Comparison of ENCODE assay signal across 8 cellular contexts in the genomic region with DNA sequence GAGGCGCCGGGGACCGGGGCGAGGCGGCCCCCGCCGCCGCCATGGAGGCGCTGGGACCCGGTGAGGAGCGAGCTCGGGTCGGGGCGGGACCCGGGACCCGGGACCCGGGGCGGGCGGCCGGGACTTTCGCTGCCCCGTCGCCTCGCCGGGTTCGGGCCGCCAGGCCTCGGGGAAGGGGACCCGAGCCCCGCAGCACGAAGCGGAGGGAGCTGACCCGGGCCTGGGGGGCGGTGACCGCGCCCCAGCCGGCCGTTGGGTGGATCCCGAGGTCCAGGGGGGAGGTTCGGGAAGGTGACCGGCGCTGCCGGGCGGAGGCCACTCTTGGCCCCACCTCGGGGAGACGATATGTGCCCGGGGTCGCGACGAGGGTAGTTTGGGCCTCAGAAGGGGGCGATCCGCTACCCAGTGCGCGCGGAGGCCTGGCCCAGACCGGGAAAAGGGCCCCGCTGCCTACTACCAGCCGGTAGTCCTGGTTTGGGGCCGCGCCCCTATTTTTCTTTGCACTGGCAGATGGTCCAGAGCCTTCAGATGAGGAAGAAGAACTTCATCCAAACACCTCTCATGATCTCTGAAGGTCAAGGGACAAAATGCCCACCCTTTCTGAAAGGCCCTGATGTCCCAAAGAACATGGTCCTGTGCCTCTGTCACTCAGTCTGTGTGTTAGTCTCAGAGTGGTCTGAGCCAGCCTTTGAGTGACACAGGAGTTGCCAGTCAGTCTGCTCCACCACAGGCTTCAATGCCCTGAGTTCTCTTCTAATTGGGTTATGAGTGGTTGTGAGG. TPM values are rescaled to one million over a fixed set of nuclear protein-coding genes. Genes with fewer than 3 reads are reported as not detected.
DNase-seq lines count a peak whose midpoint lies in the region; ATAC-seq, FAIRE-seq and TF ChIP-seq lines count a peak whose summit lies in the region.

No MANE protein-coding gene starts in this region.

- H2AFZ ChIP-seq in H1 (ENCODE audit: low read length), result no peak overlapping the region

- no peak overlapping the region for H2BK5ac ChIP-seq in H1 (ENCODE audit: low read depth, low read length)

- H3K4me1 ChIP-seq in H1 (replicated peaks in 1 of 4; ENCODE audit: control insufficient read depth in 3 of 4, insufficient read depth in 4 of 4, low read length in 3 of 4) (peaks cover 0 to 3% (median 0%) of the 10 kb centered on the region in 4 experiments; a peak in 1 of 7 replicates), lower lobe of right lung (peaks cover 51% of the 10 kb centered on the region)

- H3K4ac ChIP-seq in H1 (replicated peaks; ENCODE audit: insufficient read length, low read depth, low read length), result no peak overlapping the region

- H3K9ac ChIP-seq in H1 (replicated peaks in 1 of 4; ENCODE audit: extremely low read depth in 1 of 4, low read depth in 3 of 4, low read length in 3 of 4), result peak overlapping the region in 3 of 4 experiments; percentile 41 to 88 (median 73); a peak in 5 of 7 replicates

- no peak for TF ChIP-seq CTCF in H1 (IDR thresholded peaks at IDR 0.05; ENCODE audit: control extremely low read depth in 1 of 3, insufficient read depth in 1 of 3, low read depth in 1 of 3, low read length in 3 of 3)
- no peak for TF ChIP-seq CTCF in lower lobe of right lung (IDR thresholded peaks at IDR 0.05)

- H3K14ac ChIP-seq in H1 (ENCODE audit: insufficient read length), result no peak overlapping the region

- TF ChIP-seq EP300 in H1 (IDR thresholded peaks at IDR 0.05; ENCODE audit: borderline replicate concordance in 1 of 2, low read depth in 2 of 2, low read length in 2 of 2), result no peak

- no peak overlapping the region for H3K23ac ChIP-seq in H1 (ENCODE audit: insufficient read length)

- H3K18ac ChIP-seq in H1 (ENCODE audit: extremely low read depth, low read length), result no peak overlapping the region; the same call in 1 of the 2 replicates

- H2AK5ac ChIP-seq in H1 (ENCODE audit: low read depth, low read length), result no peak overlapping the region

- H3K4me2 ChIP-seq in H1 (ENCODE audit: insufficient read depth in 1 of 2, low read depth in 2 of 2, low read length in 2 of 2), result peak overlapping the region; percentile 67 to 86

- H2BK20ac ChIP-seq in H1 (ENCODE audit: low read length), result no peak overlapping the region

- 4% methylated on average over 30 of the region's 60 CpGs; no CpG with 5 or more reads in 1 of the 2 experiments for WGBS in H1 (ENCODE audit: extremely low coverage in 1 of 2, insufficient coverage in 1 of 2, insufficient read length in 1 of 2, insufficient replicate concordance in 2 of 2, low coverage in 1 of 2, low lambda C conversion rate in 2 of 2, missing lambda C conversion rate in 1 of 2), 2 experiments

- H3K9me3 ChIP-seq in H1 (ENCODE audit: insufficient read depth in 2 of 2, low read depth in 1 of 2, low read length in 1 of 2) (no peaks in the 10 kb centered on the region), lower lobe of right lung (no peaks in the 10 kb centered on the region)

- no peak overlapping the region for H2BK12ac ChIP-seq in H1 (ENCODE audit: low read depth, low read length)

- TF ChIP-seq POLR2A in H1 (IDR thresholded peaks at IDR 0.05; ENCODE audit: control extremely low read depth in 1 of 2, low read depth in 2 of 2, low read length in 2 of 2), result no peak

- H4K8ac ChIP-seq in H1 (ENCODE audit: extremely low read depth, insufficient read depth, low read length), result 0 out of 2 replicates have a peak overlapping the region, but pooled peaks have one; percentile 36

- POLR2A ChIA-PET in H1 (lab: Charles Lee; ENCODE audit: partially characterized antibody), result interaction anchor here (1.3 to 1.4 kb wide), 2 partner anchors 76 to 123 kb away, joined by 3 to 5 read pairs; partner anchors contain the start of gene AGO3

- no peak overlapping the region for H4K91ac ChIP-seq in H1 (replicated peaks; ENCODE audit: insufficient read length, low read length)

- no peak overlapping the region for H2BK15ac ChIP-seq in H1 (ENCODE audit: low read length)

- peak; percentile 12 for DNase-seq in GM04504 (ENCODE audit: low read depth)
- DNase-seq in HTR-8/SVneo (ENCODE audit: insufficient read length, low spot score), result peak; percentile 14
- DNase-seq in activated CD4-positive, alpha-beta T cell treated with anti-CD3 and anti-CD28 coated beads for 48 hours, result peak; percentile 32
- peak in 1 of 2 experiments; percentile 74 for DNase-seq in H1 (ENCODE audit: low read depth in 1 of 2, low spot score in 2 of 2)
- peak; percentile 77 for DNase-seq in lower lobe of right lung
- DNase-seq in stimulated activated naive CD8-positive, alpha-beta T cell treated with anti-CD3 and anti-CD28 coated beads, Interleukin-15, Interleukin-2, amounts not matched to agents 100 U/mL and 50 U/mL, for 24 hours, result peak; percentile 30
- DNase-seq in KG1 (lab: John Stamatoyannopoulos, UW), result no peak

- CTCF ChIA-PET in H1 (lab: Charles Lee; ENCODE audit: partially characterized antibody), result interaction anchor here (1.1 kb wide), 1 partner anchor 54 kb away, joined by 3 read pairs; no protein-coding TSS in a partner anchor

- no peak overlapping the region for H4K5ac ChIP-seq in H1 (ENCODE audit: insufficient read length, low read depth, low read length)

- TF ChIP-seq RAD21 in H1 (IDR thresholded peaks at IDR 0.05 in 1 of 2, conservative IDR thresholded peaks at IDR 0.05 in 1 of 2; ENCODE audit: low read depth in 2 of 2, low read length in 2 of 2), result no peak

- H3K79me2 ChIP-seq in H1 (ENCODE audit: control insufficient read depth in 1 of 2, insufficient read depth in 2 of 2, low read length in 2 of 2), result peaks cover 0 to 2% of the 10 kb centered on the region in 2 experiments; a peak in 1 of 4 replicates

- H3K23me2 ChIP-seq in H1 (ENCODE audit: low read depth, low read length), result peaks cover 11% of the 10 kb centered on the region

- H2BK120ac ChIP-seq in H1 (replicated peaks; ENCODE audit: low read depth, low read length), result no peak overlapping the region

- intact Hi-C loops in lower lobe of right lung (cut with DNase I), result no loop called here

- H3K27me3 ChIP-seq in H1 (replicated peaks in 1 of 4; ENCODE audit: control insufficient read depth in 3 of 4, extremely low read depth in 1 of 4, insufficient read depth in 3 of 4, low read length in 3 of 4), result no peaks in the 10 kb centered on the region
- H3K27me3 ChIP-seq in lower lobe of right lung (ENCODE audit: low read depth), result no peaks in the 10 kb centered on the region

- no peak for FAIRE-seq in HTR-8/SVneo (lab: Jason Lieb, UNC)
- no peak for FAIRE-seq in H1 (lab: Jason Lieb, UNC)

- no peaks in the 10 kb centered on the region for H3K79me1 ChIP-seq in H1 (ENCODE audit: low read depth, low read length)

- no peaks in the 10 kb centered on the region for H4K20me1 ChIP-seq in H1 (replicated peaks in 1 of 2; ENCODE audit: control insufficient read depth in 1 of 2, insufficient read depth in 2 of 2, low read length in 2 of 2)

- H3K36me3 ChIP-seq in H1 (ENCODE audit: control insufficient read depth in 2 of 4, insufficient read depth in 4 of 4, low read length in 3 of 4) (no peaks in the 10 kb centered on the region), lower lobe of right lung (no peaks in the 10 kb centered on the region)

- peak overlapping the region; percentile 68 to 92 (median 71) for H3K4me3 ChIP-seq in H1 (ENCODE audit: extremely low read depth in 1 of 4, insufficient read depth in 2 of 4, low read depth in 3 of 4, low read length in 4 of 4)
- peak overlapping the region; percentile 95 for H3K4me3 ChIP-seq in lower lobe of right lung

- H3K27ac ChIP-seq in H1 (ENCODE audit: low read depth, low read length) (no peak overlapping the region), lower lobe of right lung (peak overlapping the region; percentile 94)

- H3K56ac ChIP-seq in H1 (replicated peaks; ENCODE audit: insufficient read length, low read depth, low read length), result peak overlapping the region; percentile 27

- ATAC-seq in lower lobe of right lung, result peak; percentile 64 to 70
- peak; percentile 60 for ATAC-seq in stimulated activated naive CD8-positive, alpha-beta T cell treated with anti-CD3 and anti-CD28 coated beads, Interleukin-15, Interleukin-2, amounts not matched to agents 100 U/mL and 50 U/mL, for 24 hours
- ATAC-seq in HG02571 (IDR thresholded peaks at IDR 0.05; ENCODE audit: unreplicated experiment), result no peak

TF ChIP-seq in H1, 55 proteins besides CTCF, POLR2A, EP300 and RAD21 (continues in another document):
- TF ChIP-seq E2F6 (IDR thresholded peaks at IDR 0.05) (no peak), KDM4A (IDR thresholded peaks at IDR 0.05; ENCODE audit: low read depth, low read length, severe bottlenecking) (no peak), SUZ12 (IDR thresholded peaks at IDR 0.05; ENCODE audit: low read length) (no peak), CBX5 (IDR thresholded peaks at IDR 0.05; ENCODE audit: low read depth, low read length) (no peak), EGR1 (IDR thresholded peaks at IDR 0.05; ENCODE audit: borderline replicate concordance, low read depth, low read length) (no peak), PHF8 (conservative IDR thresholded peaks at IDR 0.05; ENCODE audit: low read depth, low read length) (0 out of 2 replicates have a peak, but pooled peaks have one; percentile 10)

RNA-seq across cellular contexts. Expression of gene AGO4, which starts 0.8 kb away (rescaled TPM):
- total RNA-seq in H1 (2021; fragmentation: NEBNext Ultra II Directional; extraction: Animal tissue kit (Norgen Biotek cat#: 25700)), result 7.3 and 7.7 TPM in 2 replicates
- polyA plus RNA-seq in H1 (2011; rRNA removed), result 5.5 and 5.6 TPM in 2 replicates
- 8.6 TPM for polyA plus RNA-seq in H1 (2011; cell fraction: cytosol; rRNA removed)
- 12.8 TPM for polyA plus RNA-seq in H1 (2011; cell fraction: nucleus; rRNA removed)
- 7.9 to 9.3 TPM (median 8.9 TPM) in 4 replicates for polyA plus RNA-seq in H1 (2012, experiment 1 of 2)
- polyA plus RNA-seq in H1 (2012, experiment 2 of 2), result 0.45 TPM
- 3.9 TPM for polyA plus RNA-seq in H1 (2013, experiment 1 of 2)
- 4.7 TPM for polyA plus RNA-seq in H1 (2013, experiment 2 of 2)
- polyA minus RNA-seq in H1 (2011; rRNA and poly(A)+ RNA removed), result 48.5 and 74.4 TPM in 2 replicates
- 22.1 TPM for polyA minus RNA-seq in H1 (2011; cell fraction: cytosol; rRNA and poly(A)+ RNA removed)
- 17.7 TPM for polyA minus RNA-seq in H1 (2011; cell fraction: nucleus; rRNA and poly(A)+ RNA removed)
- total RNA-seq in lower lobe of right lung, result 32.9 TPM

RNA-seq across cellular contexts. Expression of gene CLSPN, which starts 38.8 kb away (rescaled TPM):
- total RNA-seq in H1 (2021; fragmentation: NEBNext Ultra II Directional; extraction: Animal tissue kit (Norgen Biotek cat#: 25700)), result 45.8 and 46.7 TPM in 2 replicates
- polyA plus RNA-seq in H1 (2011; rRNA removed), result 5.9 and 7.1 TPM in 2 replicates
- polyA plus RNA-seq in H1 (2011; cell fraction: cytosol; rRNA removed), result 12.6 TPM
- 12.4 TPM for polyA plus RNA-seq in H1 (2011; cell fraction: nucleus; rRNA removed)
- polyA plus RNA-seq in H1 (2012, experiment 1 of 2), result 22.3 to 35.4 TPM (median 23.4 TPM) in 4 replicates
- polyA plus RNA-seq in H1 (2012, experiment 2 of 2), result 2.2 TPM
- 31.5 TPM for polyA plus RNA-seq in H1 (2013, experiment 1 of 2)
- 29.1 TPM for polyA plus RNA-seq in H1 (2013, experiment 2 of 2)
- 32.8 and 37.9 TPM in 2 replicates for polyA minus RNA-seq in H1 (2011; rRNA and poly(A)+ RNA removed)
- 17.0 TPM for polyA minus RNA-seq in H1 (2011; cell fraction: cytosol; rRNA and poly(A)+ RNA removed)
- polyA minus RNA-seq in H1 (2011; cell fraction: nucleus; rRNA and poly(A)+ RNA removed), result 22.0 TPM
- total RNA-seq in lower lobe of right lung, result 1.3 TPM

Comparison
In these comparisons a context has a peak if more than half of its experiments do, and no peak if none do; other contexts are left out.
1. RNA of gene CLSPN, which starts 38.8 kb away (total RNA-seq): 45.8 to 46.7 TPM in H1; 1.3 TPM in lower lobe of right lung (single experiment); every median in the first group is over 10 times any median in the second.